10 cellular contexts compared by ENCODE assay signal in genomic region chr3:71168961-71169411, GRCh38.
DNase-seq lines count a peak whose midpoint lies in the region; ATAC-seq and TF ChIP-seq lines count a peak whose summit lies in the region.
"Had no signal": no experiment of that assay in that cellular context is flagged by ENCODE, and none has a peak within 500 bp of the region (broad histone marks: within the 10 kb centered on the region; RNA-seq: fewer than 3 reads in every experiment).

No MANE protein-coding gene starts in this region.

- peaks cover 31% of the 10 kb centered on the region for H3K4me1 ChIP-seq in OCI-LY3 (ENCODE audit: low read length)
- H3K4me1 ChIP-seq: gastrocnemius medialis had no signal

- H4K20me1 ChIP-seq in OCI-LY3 (ENCODE audit: insufficient read depth, low read length) = no peaks in the 10 kb centered on the region

- peak overlapping the region; percentile 85 for H2AFZ ChIP-seq in OCI-LY3 (ENCODE audit: low read depth, low read length)

- H3K36me3 Mint-ChIP-seq in progenitor cell of endocrine pancreas (ENCODE audit: insufficient read depth) = peaks cover 17% of the 10 kb centered on the region

- H3K79me2 ChIP-seq in OCI-LY3 (ENCODE audit: low read length) = no peaks in the 10 kb centered on the region

- peak overlapping the region; percentile 91 for H3K27ac Mint-ChIP-seq in progenitor cell of endocrine pancreas

- H3K27ac ChIP-seq in OCI-LY3 (ENCODE audit: low read length) = peak overlapping the region; percentile 27
- H3K27ac ChIP-seq: gastrocnemius medialis, neutrophil had no signal

- DNase-seq in ELF-1 (ENCODE audit: low read depth, low spot score) (peak; percentile 41), globus pallidus (ENCODE audit: low spot score) (peak; percentile 11), progenitor cell of endocrine pancreas (ENCODE audit: low spot score, unreplicated experiment) (no peak), HPDE6-E6E7 (ENCODE audit: extremely low spot score) (no peak), NCI-H345 (lab: John Stamatoyannopoulos, UW) (no peak)
- no peak for DNase-seq in activated CD8-positive, alpha-beta memory T cell treated with anti-CD3 and anti-CD28 coated beads, Interleukin-2, amount 50 U/mL, for 48 hours
- DNase-seq: gastrocnemius medialis had no signal

- TF ChIP-seq CTCF in OCI-LY3 (IDR thresholded peaks at IDR 0.05; ENCODE audit: low read depth, low read length) = no peak
- TF ChIP-seq CTCF in progenitor cell of endocrine pancreas (IDR thresholded peaks at IDR 0.05; ENCODE audit: unreplicated experiment) = no peak

- no peaks in the 10 kb centered on the region for H3K9me3 ChIP-seq in OCI-LY3 (ENCODE audit: insufficient read depth, low read length)
- H3K9me3 ChIP-seq: gastrocnemius medialis, neutrophil had no signal

- no peaks in the 10 kb centered on the region for H3K27me3 ChIP-seq in OCI-LY3 (ENCODE audit: low read depth, low read length)
- H3K27me3 ChIP-seq: gastrocnemius medialis, neutrophil had no signal

- no peaks in the 10 kb centered on the region for H3K9me3 Mint-ChIP-seq in progenitor cell of endocrine pancreas (ENCODE audit: low read depth)

- H3K9ac ChIP-seq in OCI-LY3 (ENCODE audit: low read length) = peak overlapping the region; percentile 63

- ATAC-seq in HG03196 (IDR thresholded peaks at IDR 0.05; ENCODE audit: unreplicated experiment) = no peak

- H3K27me3 Mint-ChIP-seq in progenitor cell of endocrine pancreas = no peaks in the 10 kb centered on the region

- H3K36me3 ChIP-seq in OCI-LY3 (replicated peaks; ENCODE audit: low read depth, low read length) = no peaks in the 10 kb centered on the region
- H3K36me3 ChIP-seq: gastrocnemius medialis, neutrophil had no signal

- peak overlapping the region; percentile 53 for H3K4me3 Mint-ChIP-seq in progenitor cell of endocrine pancreas (ENCODE audit: low read depth)

- peak overlapping the region; percentile 89 for H3K4me2 ChIP-seq in OCI-LY3 (ENCODE audit: low read length)

- H3K4me1 Mint-ChIP-seq in progenitor cell of endocrine pancreas (ENCODE audit: low read depth) = peaks cover 82% of the 10 kb centered on the region

- peak overlapping the region; percentile 74 for H3K4me3 ChIP-seq in OCI-LY3 (ENCODE audit: low read length)
- H3K4me3 ChIP-seq: gastrocnemius medialis had no signal

Comparison
In these comparisons a context has a peak if more than half of its experiments do, and no peak if none do; other contexts are left out.
1. DNase-seq: peak in ELF-1 (single experiment) and globus pallidus (single experiment); none in progenitor cell of endocrine pancreas (single experiment), HPDE6-E6E7 (single experiment), activated CD8-positive, alpha-beta memory T cell treated with anti-CD3 and anti-CD28 coated beads, Interleukin-2, amount 50 U/mL, for 48 hours (single experiment) and NCI-H345 (single experiment).